Comparison of ENCODE assay signal across 8 cellular contexts in genomic region chr17:36703860-36704266, GRCh38.
DNase-seq lines count a peak whose midpoint lies in the region; ATAC-seq and TF ChIP-seq lines count a peak whose summit lies in the region.

No MANE protein-coding gene starts in this region.

- peak; percentile 67 for TF ChIP-seq CTCF in VCaP (conservative IDR thresholded peaks at IDR 0.05)

- DNase-seq in NCI-H82 (lab: John Stamatoyannopoulos, UW): peak; percentile 24
- no peak for DNase-seq in NCI-H82 treated with DMSO at 0.1 percent for 48 hours (lab: John Stamatoyannopoulos, UW; ENCODE audit: unreplicated experiment)
- peak; percentile 49 for DNase-seq in cerebellum (ENCODE audit: low spot score)
- peak; percentile 26 for DNase-seq in myocyte (ENCODE audit: low read depth)
- no peak for DNase-seq in mesenteric fat pad (ENCODE audit: low spot score)

- peak overlapping the region; percentile 6; the same call in 1 of the 2 replicates for H3K27ac ChIP-seq in VCaP

- ATAC-seq in HG02623 (IDR thresholded peaks at IDR 0.05; ENCODE audit: unreplicated experiment) (no peak), HG03108 (IDR thresholded peaks at IDR 0.05; ENCODE audit: unreplicated experiment) (no peak)

Comparison
In these comparisons a context has a peak if more than half of its experiments do, and no peak if none do; other contexts are left out.
1. DNase-seq: peak in NCI-H82 (single experiment), cerebellum (single experiment) and myocyte (single experiment); none in NCI-H82 treated with DMSO at 0.1 percent for 48 hours (single experiment) and mesenteric fat pad (single experiment).